21 cellular contexts compared by ENCODE assay signal in the genomic region with DNA sequence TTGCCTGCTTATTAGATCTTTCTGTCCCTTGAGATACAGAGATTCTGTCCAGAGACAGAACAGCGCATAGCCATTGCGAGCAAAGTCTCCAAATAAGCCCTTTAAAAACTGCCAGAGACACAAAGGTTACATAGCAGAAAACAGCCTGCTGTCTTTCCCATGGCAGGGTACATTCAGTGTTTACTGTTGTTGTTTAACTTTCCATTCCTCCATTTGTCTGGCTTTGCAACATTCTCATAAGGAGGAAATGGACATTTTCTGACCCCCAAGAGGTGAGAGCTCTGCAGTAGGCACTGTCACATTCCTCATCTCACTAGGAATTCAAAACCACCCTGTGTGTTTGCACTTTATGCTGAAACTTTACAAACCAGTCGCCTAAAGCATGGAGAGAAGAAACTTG. TPM values are rescaled to one million over a fixed set of nuclear protein-coding genes. Genes with fewer than 3 reads are reported as not detected.
DNase-seq lines count a peak whose midpoint lies in the region; ATAC-seq and TF ChIP-seq lines count a peak whose summit lies in the region.
"Had no signal": no experiment of that assay in that cellular context is flagged by ENCODE, and none has a peak within 500 bp of the region (broad histone marks: within the 10 kb centered on the region; RNA-seq: fewer than 3 reads in every experiment).

No MANE protein-coding gene starts in this region.

- CTCF ChIA-PET in WTC11 (lab: Charles Lee): interaction anchor here (0.9 kb wide), 1 partner anchor 22 kb away, joined by 6 read pairs; no protein-coding TSS in a partner anchor
- CTCF ChIA-PET in CD4-positive, alpha-beta memory T cell (lab: Charles Lee; ENCODE audit: partially characterized antibody): interaction anchor here (0.7 kb wide), 1 partner anchor 155 kb away, joined by 3 read pairs; no protein-coding TSS in a partner anchor

- TF ChIP-seq CTCF in WTC11 (IDR thresholded peaks at IDR 0.05) (no peak), esophagus muscularis mucosa (IDR thresholded peaks at IDR 0.05) (no peak), nephron progenitor cell (IDR thresholded peaks at IDR 0.05) (no peak), stomach (IDR thresholded peaks at IDR 0.05) (no peak)

- H3K27me3 ChIP-seq in esophagus muscularis mucosa (no peaks in the 10 kb centered on the region), stomach (no peaks in the 10 kb centered on the region)
- no peaks in the 10 kb centered on the region for H3K27me3 ChIP-seq in CD4-positive, alpha-beta memory T cell (ENCODE audit: insufficient read depth, low read length)
- H3K27me3 ChIP-seq: MG63 had no signal

- H3K4me1 Mint-ChIP-seq in WTC11: peaks cover 13% of the 10 kb centered on the region
- H3K4me1 Mint-ChIP-seq in nephron progenitor cell: no peaks in the 10 kb centered on the region
- H3K4me1 Mint-ChIP-seq in CD4-positive, alpha-beta memory T cell: no peaks in the 10 kb centered on the region
- H3K4me1 Mint-ChIP-seq: CD14-positive monocyte had no signal

- no peak for TF ChIP-seq POLR2A in esophagus muscularis mucosa (IDR thresholded peaks at IDR 0.05; ENCODE audit: low read depth)
- no peak for TF ChIP-seq POLR2A in stomach (IDR thresholded peaks at IDR 0.05)

- no peak for TF ChIP-seq EP300 in esophagus muscularis mucosa (IDR thresholded peaks at IDR 0.05)
- no peak for TF ChIP-seq EP300 in stomach (IDR thresholded peaks at IDR 0.05)

- H3K36me3 Mint-ChIP-seq in WTC11: peaks cover 15% of the 10 kb centered on the region
- peaks cover 29% of the 10 kb centered on the region for H3K36me3 Mint-ChIP-seq in nephron progenitor cell (ENCODE audit: low read depth)
- H3K36me3 Mint-ChIP-seq in CD4-positive, alpha-beta memory T cell: peaks cover 0 to 2% of the 10 kb centered on the region in 2 donors
- H3K36me3 Mint-ChIP-seq: CD14-positive monocyte had no signal

- peak overlapping the region; percentile 73 for H3K27ac Mint-ChIP-seq in WTC11
- H3K27ac Mint-ChIP-seq in nephron progenitor cell: peak overlapping the region; percentile 79
- no peak overlapping the region for H3K27ac Mint-ChIP-seq in CD4-positive, alpha-beta memory T cell
- H3K27ac Mint-ChIP-seq: CD14-positive monocyte had no signal

- H3K9me3 Mint-ChIP-seq in WTC11: peaks cover 8% of the 10 kb centered on the region; the same call in 1 of the 2 replicates
- peaks cover 27% of the 10 kb centered on the region for H3K9me3 Mint-ChIP-seq in nephron progenitor cell
- peaks cover 0 to 18% (median 10%) of the 10 kb centered on the region in 8 donors for H3K9me3 Mint-ChIP-seq in CD4-positive, alpha-beta memory T cell

- peaks cover 0 to 18% (median 6%) of the 10 kb centered on the region in 4 donors for H3K36me3 ChIP-seq in esophagus muscularis mucosa
- H3K36me3 ChIP-seq in stomach: peaks cover 0 to 8% (median 2%) of the 10 kb centered on the region in 4 donors
- H3K36me3 ChIP-seq in CD4-positive, alpha-beta memory T cell (ENCODE audit: insufficient read depth, low read length): no peaks in the 10 kb centered on the region

- H3K9me3 ChIP-seq in esophagus muscularis mucosa: no peaks in the 10 kb centered on the region
- H3K9me3 ChIP-seq in stomach: no peaks in the 10 kb centered on the region
- H3K9me3 ChIP-seq in CD4-positive, alpha-beta memory T cell (ENCODE audit: control insufficient read depth in 1 of 2, low read length in 2 of 2): no peaks in the 10 kb centered on the region

- H3K4me3 ChIP-seq in esophagus muscularis mucosa (no peak overlapping the region), stomach (no peak overlapping the region)
- no peak overlapping the region for H3K4me3 ChIP-seq in CD4-positive, alpha-beta memory T cell (ENCODE audit: low read length in 2 of 2)
- H3K4me3 ChIP-seq: MG63 had no signal

- H3K27ac ChIP-seq in esophagus muscularis mucosa (replicated peaks in 1 of 4): peak overlapping the region; percentile 34 to 68 (median 50)
- peak overlapping the region in 4 of 5 donors; percentile 3 to 78 (median 24) for H3K27ac ChIP-seq in stomach
- no peak overlapping the region for H3K27ac ChIP-seq in CD4-positive, alpha-beta memory T cell (ENCODE audit: low read depth, low read length)

- H3K4me1 ChIP-seq in esophagus muscularis mucosa: peaks cover 0 to 40% (median 20%) of the 10 kb centered on the region in 4 donors
- peaks cover 0 to 20% (median 4%) of the 10 kb centered on the region in 4 donors for H3K4me1 ChIP-seq in stomach
- H3K4me1 ChIP-seq in CD4-positive, alpha-beta memory T cell (ENCODE audit: insufficient read depth, low read length): no peaks in the 10 kb centered on the region

- intact Hi-C loops in esophagus muscularis mucosa (cut with DNase I) (no loop called here), stomach (cut with DNase I; ENCODE audit: low total_unique reads) (no loop called here)
- intact Hi-C loops in CD4-positive, alpha-beta memory T cell (cut with micrococcal nuclease): no loop called here

- no peak for ATAC-seq in WTC11

- no peak overlapping the region for H3K4me3 Mint-ChIP-seq in WTC11
- H3K4me3 Mint-ChIP-seq in nephron progenitor cell: no peak overlapping the region
- H3K4me3 Mint-ChIP-seq in CD4-positive, alpha-beta memory T cell: no peak overlapping the region
- H3K4me3 Mint-ChIP-seq: CD14-positive monocyte had no signal

- no peak for DNase-seq in WTC11 (ENCODE audit: low spot score)
- DNase-seq in esophagus muscularis mucosa (ENCODE audit: extremely low spot score): no peak
- DNase-seq in nephron progenitor cell: no peak
- DNase-seq in stomach: no peak
- DNase-seq in CD4-positive, alpha-beta memory T cell: no peak
- no peak for DNase-seq in NCI-H524 treated with DMSO at 0.1 percent for 48 hours (lab: John Stamatoyannopoulos, UW)
- DNase-seq in NCI-H2171 (lab: John Stamatoyannopoulos, UW): no peak
- no peak for DNase-seq in stimulated activated CD4-positive, alpha-beta T cell treated with anti-CD3 and anti-CD28 coated beads, Interleukin-15, amount 100 ng/mL, for 24 hours
- DNase-seq: ACHN; AML-193; COR-L47; DMS153; EL; MG63; NCI-H1105; NCI-H1694; NCI-H2107; NK-92 treated with Interleukin-12 subunit alpha and Interleukin-12 subunit beta, amount 100 ng/mL, for 24 hours; OCI-M1; RPMI8226 had no signal

- no peaks in the 10 kb centered on the region for H3K27me3 Mint-ChIP-seq in WTC11 (ENCODE audit: low read depth)
- H3K27me3 Mint-ChIP-seq in nephron progenitor cell (ENCODE audit: low read depth, poor library complexity): no peaks in the 10 kb centered on the region
- peaks cover 0 to 1% of the 10 kb centered on the region in 2 donors for H3K27me3 Mint-ChIP-seq in CD4-positive, alpha-beta memory T cell

- POLR2A ChIA-PET in WTC11 (lab: Charles Lee): no interaction called here
- POLR2A ChIA-PET in CD4-positive, alpha-beta memory T cell (lab: Charles Lee; ENCODE audit: partially characterized antibody): no interaction called here

- 56% methylated on average over 3 of the region's 3 CpGs for WGBS in esophagus muscularis mucosa
- WGBS in stomach, 5 donors: 57 to 71% (median 67%) methylated on average over 3 of the region's 3 CpGs

TF ChIP-seq in WTC11, 78 proteins besides CTCF, POLR2A, EP300 and RAD21 (continues in another document):
- TF ChIP-seq NFE2L1 (CRISPR knock-in tag; IDR thresholded peaks at IDR 0.05) (no peak), ESRRA (CRISPR knock-in tag; IDR thresholded peaks at IDR 0.05; ENCODE audit: borderline replicate concordance) (no peak), GABPB1 (CRISPR knock-in tag; IDR thresholded peaks at IDR 0.05) (no peak), SMAD4 (CRISPR knock-in tag; IDR thresholded peaks at IDR 0.05) (no peak), IRF2 (CRISPR knock-in tag; IDR thresholded peaks at IDR 0.05; ENCODE audit: borderline replicate concordance, low read depth) (no peak), PRRX2 (CRISPR knock-in tag; IDR thresholded peaks at IDR 0.05) (no peak), MYBL2 (CRISPR knock-in tag; IDR thresholded peaks at IDR 0.05) (no peak), ZBTB21 (CRISPR knock-in tag; IDR thresholded peaks at IDR 0.05; ENCODE audit: borderline replicate concordance) (no peak), ZNF671 (CRISPR knock-in tag; IDR thresholded peaks at IDR 0.05) (no peak), FOXJ3 (CRISPR knock-in tag; IDR thresholded peaks at IDR 0.05; ENCODE audit: borderline replicate concordance) (no peak)
- TF ChIP-seq, protein P1, sequence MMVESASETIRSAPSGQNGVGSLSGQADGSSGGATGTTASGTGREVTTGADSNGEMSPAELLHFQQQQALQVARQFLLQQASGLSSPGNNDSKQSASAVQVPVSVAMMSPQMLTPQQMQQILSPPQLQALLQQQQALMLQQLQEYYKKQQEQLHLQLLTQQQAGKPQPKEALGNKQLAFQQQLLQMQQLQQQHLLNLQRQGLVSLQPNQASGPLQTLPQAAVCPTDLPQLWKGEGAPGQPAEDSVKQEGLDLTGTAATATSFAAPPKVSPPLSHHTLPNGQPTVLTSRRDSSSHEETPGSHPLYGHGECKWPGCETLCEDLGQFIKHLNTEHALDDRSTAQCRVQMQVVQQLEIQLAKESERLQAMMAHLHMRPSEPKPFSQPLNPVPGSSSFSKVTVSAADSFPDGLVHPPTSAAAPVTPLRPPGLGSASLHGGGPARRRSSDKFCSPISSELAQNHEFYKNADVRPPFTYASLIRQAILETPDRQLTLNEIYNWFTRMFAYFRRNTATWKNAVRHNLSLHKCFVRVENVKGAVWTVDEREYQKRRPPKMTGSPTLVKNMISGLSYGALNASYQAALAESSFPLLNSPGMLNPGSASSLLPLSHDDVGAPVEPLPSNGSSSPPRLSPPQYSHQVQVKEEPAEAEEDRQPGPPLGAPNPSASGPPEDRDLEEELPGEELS (CRISPR knock-in tag; IDR thresholded peaks at IDR 0.05): no peak
- TF ChIP-seq, protein P2, sequence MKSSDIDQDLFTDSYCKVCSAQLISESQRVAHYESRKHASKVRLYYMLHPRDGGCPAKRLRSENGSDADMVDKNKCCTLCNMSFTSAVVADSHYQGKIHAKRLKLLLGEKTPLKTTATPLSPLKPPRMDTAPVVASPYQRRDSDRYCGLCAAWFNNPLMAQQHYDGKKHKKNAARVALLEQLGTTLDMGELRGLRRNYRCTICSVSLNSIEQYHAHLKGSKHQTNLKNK (CRISPR knock-in tag; IDR thresholded peaks at IDR 0.05): no peak

RNA-seq across cellular contexts. Expression of a gene that starts 48.3 kb away (rescaled TPM):
- total RNA-seq in WTC11 (2021) (25.6 to 26.4 TPM (median 26.4 TPM) in 3 replicates), esophagus muscularis mucosa (100 to 1,000 TPM; 154 to 208 (median 199) TPM), stomach (100 to 1,000 TPM in 1 of 5 donors, 10 to 100 TPM in 4; 10.7 to 115 (median 47.8) TPM)
- 1 to 10 TPM; 4.5 to 7.5 (median 6.2) TPM for polyA plus RNA-seq in stomach
- total RNA-seq in CD4-positive, alpha-beta memory T cell: 1 to 10 TPM; 1.8 to 2.9 TPM
- polyA plus RNA-seq in CD4-positive, alpha-beta memory T cell: 1 to 10 TPM in 1 of 2 donors, under 1 TPM in 1; 1.00 to 7.0 TPM

Comparison
In these comparisons a context has a peak if more than half of its experiments do, and no peak if none do; other contexts are left out.
1. H3K27ac Mint-ChIP-seq: peak in WTC11 (single experiment) and nephron progenitor cell (single experiment); none in CD4-positive, alpha-beta memory T cell (0 of 7).